Comparison of ENCODE assay signal across 2 cellular contexts in genomic region chr6:44294832-44295791, GRCh38.
TF ChIP-seq lines count a peak whose summit lies in the region.

No MANE protein-coding gene starts in this region.

TF ChIP-seq in HCT116, 20 proteins besides CTCF, POLR2A, EP300 and RAD21:
- TF ChIP-seq POLR2AphosphoS5 (IDR thresholded peaks at IDR 0.05; ENCODE audit: low read depth, low read length) (no peak; the same call in 1 of the 2 replicates), YY1 (IDR thresholded peaks at IDR 0.05; ENCODE audit: extremely low read depth, insufficient replicate concordance, low read depth, low read length) (no peak)

TF ChIP-seq in SK-N-SH, 30 proteins besides CTCF, POLR2A, EP300 and RAD21:
- TF ChIP-seq YY1 (IDR thresholded peaks at IDR 0.05; ENCODE audit: low read depth) (no peak), RXRA (IDR thresholded peaks at IDR 0.05; ENCODE audit: borderline replicate concordance, low read depth) (no peak), RCOR1 (IDR thresholded peaks at IDR 0.05; ENCODE audit: low read length) (no peak), REST (IDR thresholded peaks at IDR 0.05; ENCODE audit: low read depth, low read length) (no peak), PBX3 (IDR thresholded peaks at IDR 0.05) (no peak), MXI1 (IDR thresholded peaks at IDR 0.05; ENCODE audit: low read depth, low read length) (no peak), GABPA (IDR thresholded peaks at IDR 0.05; ENCODE audit: low read depth) (no peak), EZH2phosphoT487 (IDR thresholded peaks at IDR 0.05; ENCODE audit: borderline replicate concordance, low read depth) (no peak), JUND (IDR thresholded peaks at IDR 0.05) (no peak), MEF2A (IDR thresholded peaks at IDR 0.05; ENCODE audit: borderline replicate concordance, low read depth) (no peak), TAF1 (IDR thresholded peaks at IDR 0.05; ENCODE audit: borderline replicate concordance, low read depth, low read length) (no peak), SMC3 (IDR thresholded peaks at IDR 0.05; ENCODE audit: low read depth, low read length) (no peak), FOSL2 (IDR thresholded peaks at IDR 0.05; ENCODE audit: borderline replicate concordance, low read depth) (no peak)
